ENCODE assay signal across 1 cellular context in genomic region chr19:17180997-17181702, GRCh38.
TF ChIP-seq lines count a peak whose summit lies in the region.

No MANE protein-coding gene starts in this region.

TF ChIP-seq in IMR-90, 13 proteins besides CTCF, POLR2A, EP300 and RAD21:
- TF ChIP-seq MXI1 (IDR thresholded peaks at IDR 0.05; ENCODE audit: borderline replicate concordance, low read depth, low read length) (no peak), RFX5 (IDR thresholded peaks at IDR 0.05; ENCODE audit: low read depth, low read length) (no peak), CHD1 (IDR thresholded peaks at IDR 0.05; ENCODE audit: low read depth, low read length) (no peak), NFE2L2 (IDR thresholded peaks at IDR 0.05; ENCODE audit: low read depth, low read length) (no peak), ELK1 (IDR thresholded peaks at IDR 0.05; ENCODE audit: borderline replicate concordance, low read depth, low read length) (no peak), MAZ (IDR thresholded peaks at IDR 0.05; ENCODE audit: borderline replicate concordance, low read depth, low read length) (no peak), FOS (IDR thresholded peaks at IDR 0.05; ENCODE audit: low read depth, low read length) (no peak)
